22 cellular contexts compared by ENCODE assay signal in the genomic region with DNA sequence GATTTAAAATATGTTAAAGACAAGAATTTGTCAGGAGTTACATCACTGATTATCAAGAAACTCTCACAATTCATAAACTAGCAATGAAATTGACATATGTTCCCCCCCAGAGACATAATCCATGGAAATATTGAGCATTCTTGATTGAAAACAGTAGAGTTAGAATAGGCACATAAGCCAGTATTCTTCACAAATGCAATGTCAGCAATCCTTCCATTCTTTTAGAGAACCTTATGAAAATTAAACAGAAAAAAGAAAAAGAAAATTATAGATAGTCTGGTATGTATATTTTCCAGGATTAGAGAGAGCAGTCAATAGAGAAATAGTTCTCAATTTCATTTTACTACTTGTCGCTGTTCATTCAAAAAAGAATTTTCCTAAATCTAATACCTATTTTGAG.
DNase-seq lines count a peak whose midpoint lies in the region; ATAC-seq, FAIRE-seq and TF ChIP-seq lines count a peak whose summit lies in the region.
"Had no signal": no experiment of that assay in that cellular context is flagged by ENCODE, and none has a peak within 500 bp of the region (broad histone marks: within the 10 kb centered on the region; RNA-seq: fewer than 3 reads in every experiment).

No MANE protein-coding gene starts in this region.

- H4K8ac ChIP-seq in IMR-90 (ENCODE audit: low read depth in 2 of 2, low read length in 2 of 2) (no peak overlapping the region), H1 (ENCODE audit: extremely low read depth, insufficient read depth, low read length) (no peak overlapping the region)

- H3K27ac ChIP-seq in HepG2 (ENCODE audit: extremely low read length, insufficient read depth, low read length): no peak overlapping the region
- H3K27ac ChIP-seq in right lobe of liver: no peak overlapping the region
- no peak overlapping the region for H3K27ac ChIP-seq in IMR-90 (ENCODE audit: insufficient read depth, low read length)
- H3K27ac ChIP-seq in H1 (ENCODE audit: low read depth, low read length): no peak overlapping the region
- H3K27ac ChIP-seq: 22Rv1, BLaER1 had no signal

- H2AK9ac ChIP-seq in IMR-90 (replicated peaks; ENCODE audit: low read depth, low read length, poor library complexity): no peak overlapping the region

- H2AK5ac ChIP-seq in IMR-90 (ENCODE audit: low read depth, low read length): no peak overlapping the region
- H2AK5ac ChIP-seq in H1 (ENCODE audit: low read depth, low read length): no peak overlapping the region

- no peak for DNase-seq in HepG2 (ENCODE audit: low spot score)
- DNase-seq in right lobe of liver: no peak
- DNase-seq in IMR-90: no peak
- DNase-seq in H1 (ENCODE audit: low read depth in 1 of 2, low spot score in 2 of 2): no peak
- DNase-seq in cerebellar nuclear complex (lab: John Stamatoyannopoulos, UW): no peak
- no peak for DNase-seq in activated T-cell treated with anti-CD3 and anti-CD28 coated beads for 4 hours
- DNase-seq: ACHN; BE2C; C1 segment of cervical spinal cord; Calu3; CD4-positive, alpha-beta memory T cell; CD4-positive, CD25-positive, alpha-beta regulatory T cell; CD8-positive, alpha-beta memory T cell; COR-L47; DMS79 treated with DMSO at 0.1 percent for 48 hours; GF-D8 had no signal

- no peak overlapping the region for H2BK20ac ChIP-seq in IMR-90 (ENCODE audit: low read depth, low read length)
- no peak overlapping the region for H2BK20ac ChIP-seq in H1 (ENCODE audit: low read length)

- no peak overlapping the region for H3K18ac ChIP-seq in IMR-90 (ENCODE audit: low read depth, low read length)
- no peak overlapping the region for H3K18ac ChIP-seq in H1 (ENCODE audit: extremely low read depth, low read length)

- CTCF ChIA-PET in HepG2 (lab: Yijun Ruan, JAX; ENCODE audit: low intra/inter-chr PET ratio, low total read pairs): no interaction called here
- CTCF ChIA-PET in IMR-90 (lab: Yijun Ruan, JAX): no interaction called here
- CTCF ChIA-PET in H1 (lab: Charles Lee; ENCODE audit: partially characterized antibody): no interaction called here

- H3K23ac ChIP-seq in IMR-90 (ENCODE audit: low read depth, low read length) (no peak overlapping the region), H1 (ENCODE audit: insufficient read length) (no peak overlapping the region)

- H3K9me3 ChIP-seq in HepG2 (ENCODE audit: low read length) (no peaks in the 10 kb centered on the region), right lobe of liver (no peaks in the 10 kb centered on the region), IMR-90 (ENCODE audit: control insufficient read depth, insufficient read depth, low read length) (no peaks in the 10 kb centered on the region), H1 (ENCODE audit: insufficient read depth in 2 of 2, low read depth in 1 of 2, low read length in 1 of 2) (no peaks in the 10 kb centered on the region)
- H3K9me3 ChIP-seq: BE2C had no signal

- 0 out of 2 replicates have a peak, but pooled peaks cover 2% of the 10 kb centered on the region for H3K23me2 ChIP-seq in H1 (ENCODE audit: low read depth, low read length)

- no peak overlapping the region for H2BK120ac ChIP-seq in IMR-90 (ENCODE audit: low read depth, low read length)
- no peak overlapping the region for H2BK120ac ChIP-seq in H1 (replicated peaks; ENCODE audit: low read depth, low read length)

- H3K36me3 ChIP-seq in HepG2 (replicated peaks in 1 of 2; ENCODE audit: control insufficient read depth in 1 of 2, insufficient read depth in 2 of 2, low read length in 2 of 2) (no peaks in the 10 kb centered on the region), right lobe of liver (no peaks in the 10 kb centered on the region), IMR-90 (ENCODE audit: control insufficient read depth, insufficient read depth, low read length) (no peaks in the 10 kb centered on the region), H1 (ENCODE audit: control insufficient read depth in 2 of 4, insufficient read depth in 4 of 4, low read length in 3 of 4) (no peaks in the 10 kb centered on the region)
- H3K36me3 ChIP-seq: BE2C, BLaER1 had no signal

- BruUV-seq in HepG2 (replicated peaks; lab: Mats Ljungman, UMichigan) (no TSS peak), IMR-90 (replicated peaks; lab: Mats Ljungman, UMichigan) (no TSS peak)

- H3K79me2 ChIP-seq in HepG2 (ENCODE audit: insufficient read depth, low read length) (no peaks in the 10 kb centered on the region), H1 (ENCODE audit: control insufficient read depth in 1 of 2, insufficient read depth in 2 of 2, low read length in 2 of 2) (no peaks in the 10 kb centered on the region)

- H3K4ac ChIP-seq in IMR-90 (ENCODE audit: low read depth, low read length): no peak overlapping the region
- no peak overlapping the region for H3K4ac ChIP-seq in H1 (replicated peaks; ENCODE audit: insufficient read length, low read depth, low read length)

- H3K4me1 ChIP-seq in HepG2 (ENCODE audit: insufficient read depth, low read length): no peaks in the 10 kb centered on the region
- no peaks in the 10 kb centered on the region for H3K4me1 ChIP-seq in right lobe of liver
- H3K4me1 ChIP-seq in IMR-90 (ENCODE audit: control insufficient read depth, insufficient read depth, low read length): no peaks in the 10 kb centered on the region; the same call in 1 of the 2 replicates
- no peaks in the 10 kb centered on the region for H3K4me1 ChIP-seq in H1 (replicated peaks in 1 of 4; ENCODE audit: control insufficient read depth in 3 of 4, insufficient read depth in 4 of 4, low read length in 3 of 4)
- H3K4me1 ChIP-seq: BE2C had no signal

- H3K56ac ChIP-seq in IMR-90 (ENCODE audit: extremely low read depth, insufficient read depth, low read length): no peak overlapping the region
- no peak overlapping the region for H3K56ac ChIP-seq in H1 (replicated peaks; ENCODE audit: insufficient read length, low read depth, low read length)

- H4K5ac ChIP-seq in IMR-90 (ENCODE audit: low read depth, low read length) (no peak overlapping the region), H1 (ENCODE audit: insufficient read length, low read depth, low read length) (no peak overlapping the region)

- no peaks in the 10 kb centered on the region for H4K20me1 ChIP-seq in HepG2 (ENCODE audit: insufficient read depth, low read length)
- H4K20me1 ChIP-seq in IMR-90 (ENCODE audit: insufficient read depth, low read length): no peaks in the 10 kb centered on the region
- H4K20me1 ChIP-seq in H1 (replicated peaks in 1 of 2; ENCODE audit: control insufficient read depth in 1 of 2, insufficient read depth in 2 of 2, low read length in 2 of 2): no peaks in the 10 kb centered on the region
- H4K20me1 ChIP-seq: BLaER1 had no signal

- no peaks in the 10 kb centered on the region; a peak in 1 of 5 replicates for H3K27me3 ChIP-seq in HepG2 (ENCODE audit: control insufficient read depth in 1 of 2, insufficient read depth in 2 of 2, low read length in 2 of 2)
- no peaks in the 10 kb centered on the region for H3K27me3 ChIP-seq in right lobe of liver
- no peaks in the 10 kb centered on the region for H3K27me3 ChIP-seq in IMR-90 (ENCODE audit: control insufficient read depth, insufficient read depth, low read length)
- H3K27me3 ChIP-seq in H1 (replicated peaks in 1 of 4; ENCODE audit: control insufficient read depth in 3 of 4, extremely low read depth in 1 of 4, insufficient read depth in 3 of 4, low read length in 3 of 4): peaks cover 0 to 1% (median 0%) of the 10 kb centered on the region in 4 experiments; a peak in 1 of 7 replicates
- H3K27me3 ChIP-seq: BE2C, BLaER1 had no signal

- H3K14ac ChIP-seq in IMR-90 (replicated peaks; ENCODE audit: low read depth, low read length) (no peak overlapping the region), H1 (ENCODE audit: insufficient read length) (no peak overlapping the region)

- 63% methylated on average over 1 of the region's 1 CpG for WGBS in HepG2 (ENCODE audit: low lambda C conversion rate)
- 88% methylated on average over 1 of the region's 1 CpG for WGBS in right lobe of liver (ENCODE audit: insufficient coverage, low coverage, low lambda C conversion rate, missing lambda C conversion rate)
- no CpG with 5 or more reads among the region's 1 CpG for WGBS in IMR-90 (ENCODE audit: extremely low coverage in 2 of 2, insufficient read length in 1 of 2), 2 experiments
- 100% methylated on average over 1 of the region's 1 CpG; no CpG with 5 or more reads in 1 of the 2 experiments for WGBS in H1 (ENCODE audit: extremely low coverage in 1 of 2, insufficient coverage in 1 of 2, insufficient read length in 1 of 2, insufficient replicate concordance in 2 of 2, low coverage in 1 of 2, low lambda C conversion rate in 2 of 2, missing lambda C conversion rate in 1 of 2), 2 experiments

- no peak overlapping the region for H3K9ac ChIP-seq in HepG2 (ENCODE audit: insufficient read depth, low read depth, low read length)
- H3K9ac ChIP-seq in IMR-90 (ENCODE audit: low read depth, low read length): no peak overlapping the region
- H3K9ac ChIP-seq in H1 (replicated peaks in 1 of 4; ENCODE audit: extremely low read depth in 1 of 4, low read depth in 3 of 4, low read length in 3 of 4): no peak overlapping the region
- H3K9ac ChIP-seq: BLaER1 had no signal

- no peaks in the 10 kb centered on the region for H3K9me1 ChIP-seq in IMR-90 (ENCODE audit: insufficient read depth, low read length)

- TF ChIP-seq CTCF in HepG2 (CRISPR knock-in tag; IDR thresholded peaks at IDR 0.05) (no peak), right lobe of liver (IDR thresholded peaks at IDR 0.05) (no peak), IMR-90 (conservative IDR thresholded peaks at IDR 0.05; ENCODE audit: low read depth, low read length) (no peak), H1 (IDR thresholded peaks at IDR 0.05; ENCODE audit: control extremely low read depth in 1 of 3, insufficient read depth in 1 of 3, low read depth in 1 of 3, low read length in 3 of 3) (no peak)

- POLR2A ChIA-PET in HepG2 (lab: Yijun Ruan, JAX) (no interaction called here), IMR-90 (lab: Charles Lee; ENCODE audit: unreplicated experiment) (no interaction called here), H1 (lab: Charles Lee; ENCODE audit: partially characterized antibody) (no interaction called here)

- ATAC-seq in HepG2: no peak
- ATAC-seq in right lobe of liver: no peak
- ATAC-seq in IMR-90 (ENCODE audit: low read depth): no peak

- in situ Hi-C loops in HepG2 (cut with HindIII; ENCODE audit: extremely low pct_ligation_motif_present, low pct_unique_long_range_greater_than_20kb) (no loop called here), IMR-90 (cut with MboI; ENCODE audit: low sequenced_read_pairs) (loop anchor here (25.0 kb wide), 1 partner anchor 435 kb away; no protein-coding TSS in a partner anchor)

- no peak overlapping the region for H2AFZ ChIP-seq in HepG2 (ENCODE audit: low read length)
- H2AFZ ChIP-seq in IMR-90 (replicated peaks; ENCODE audit: low read length, poor library complexity): no peak overlapping the region
- H2AFZ ChIP-seq in H1 (ENCODE audit: low read length): no peak overlapping the region

- no peak for TF ChIP-seq RAD21 in HepG2 (CRISPR knock-in tag; IDR thresholded peaks at IDR 0.05)
- no peak for TF ChIP-seq RAD21 in IMR-90 (IDR thresholded peaks at IDR 0.05; ENCODE audit: low read length)
- no peak for TF ChIP-seq RAD21 in H1 (IDR thresholded peaks at IDR 0.05 in 1 of 2, conservative IDR thresholded peaks at IDR 0.05 in 1 of 2; ENCODE audit: low read depth in 2 of 2, low read length in 2 of 2)

- H2BK12ac ChIP-seq in H1 (ENCODE audit: low read depth, low read length): no peak overlapping the region

- dilution Hi-C loops in IMR-90 (cut with HindIII; ENCODE audit: low sequenced_read_pairs, unreplicated experiment): no loop called here

- TF ChIP-seq POLR2A in HepG2 (IDR thresholded peaks at IDR 0.05; ENCODE audit: insufficient read depth in 1 of 2, low read depth in 2 of 2, low read length in 2 of 2) (no peak), right lobe of liver (IDR thresholded peaks at IDR 0.05) (no peak), IMR-90 (IDR thresholded peaks at IDR 0.05; ENCODE audit: low read depth, low read length) (no peak), H1 (IDR thresholded peaks at IDR 0.05; ENCODE audit: control extremely low read depth in 1 of 2, low read depth in 2 of 2, low read length in 2 of 2) (no peak)

- H2BK15ac ChIP-seq in IMR-90 (ENCODE audit: low read depth, low read length) (no peak overlapping the region), H1 (ENCODE audit: low read length) (no peak overlapping the region)

- H3K79me1 ChIP-seq in IMR-90 (ENCODE audit: low read depth in 1 of 2, low read length in 2 of 2) (no peaks in the 10 kb centered on the region), H1 (ENCODE audit: low read depth, low read length) (no peaks in the 10 kb centered on the region)

- H3K4me2 ChIP-seq in HepG2 (ENCODE audit: low read depth, low read length) (no peak overlapping the region), IMR-90 (ENCODE audit: low read depth, low read length) (no peak overlapping the region), H1 (ENCODE audit: insufficient read depth in 1 of 2, low read depth in 2 of 2, low read length in 2 of 2) (no peak overlapping the region)
- H3K4me2 ChIP-seq: BLaER1 had no signal

- no peak for TF ChIP-seq EP300 in HepG2 (IDR thresholded peaks at IDR 0.05; ENCODE audit: low read depth in 2 of 2, low read length in 2 of 2)
- no peak for TF ChIP-seq EP300 in HepG2 (CRISPR knock-in tag; IDR thresholded peaks at IDR 0.05; ENCODE audit: borderline replicate concordance)
- no peak for TF ChIP-seq EP300 in H1 (IDR thresholded peaks at IDR 0.05; ENCODE audit: borderline replicate concordance in 1 of 2, low read depth in 2 of 2, low read length in 2 of 2)

- FAIRE-seq in HepG2 (lab: Jason Lieb, UNC) (no peak), H1 (lab: Jason Lieb, UNC) (no peak)
- FAIRE-seq: D721Med, G401.6, GM12891, GM19239 had no signal

- H3K4me3 ChIP-seq in HepG2 (replicated peaks in 1 of 3; ENCODE audit: insufficient read depth in 1 of 3, low read depth in 2 of 3, low read length in 3 of 3) (no peak overlapping the region), right lobe of liver (no peak overlapping the region), IMR-90 (ENCODE audit: insufficient read depth, low read depth, low read length) (no peak overlapping the region), H1 (ENCODE audit: extremely low read depth in 1 of 4, insufficient read depth in 2 of 4, low read depth in 3 of 4, low read length in 4 of 4) (no peak overlapping the region)
- H3K4me3 ChIP-seq: BLaER1 had no signal

- H2BK5ac ChIP-seq in IMR-90 (ENCODE audit: low read depth, low read length, poor library complexity, severe bottlenecking) (no peak overlapping the region), H1 (ENCODE audit: low read depth, low read length) (no peak overlapping the region)

- intact Hi-C loops in HepG2 (cut with micrococcal nuclease; ENCODE audit: unreplicated experiment): no loop called here
- intact Hi-C loops in right lobe of liver (cut with DNase I): no loop called here
- intact Hi-C loops in IMR-90 (cut with micrococcal nuclease): no loop called here

- no peak overlapping the region for H4K91ac ChIP-seq in IMR-90 (ENCODE audit: insufficient read depth, low read depth, low read length)
- no peak overlapping the region for H4K91ac ChIP-seq in H1 (replicated peaks; ENCODE audit: insufficient read length, low read length)

Comparison
In these comparisons a context has a peak if more than half of its experiments do, and no peak if none do; other contexts are left out.
1. Of the 41 proteins assayed by ChIP-seq in both HepG2 and H1: peak only in HepG2: none; only in H1: none; in both: MAFK; in neither: 40.